In the genomic region with DNA sequence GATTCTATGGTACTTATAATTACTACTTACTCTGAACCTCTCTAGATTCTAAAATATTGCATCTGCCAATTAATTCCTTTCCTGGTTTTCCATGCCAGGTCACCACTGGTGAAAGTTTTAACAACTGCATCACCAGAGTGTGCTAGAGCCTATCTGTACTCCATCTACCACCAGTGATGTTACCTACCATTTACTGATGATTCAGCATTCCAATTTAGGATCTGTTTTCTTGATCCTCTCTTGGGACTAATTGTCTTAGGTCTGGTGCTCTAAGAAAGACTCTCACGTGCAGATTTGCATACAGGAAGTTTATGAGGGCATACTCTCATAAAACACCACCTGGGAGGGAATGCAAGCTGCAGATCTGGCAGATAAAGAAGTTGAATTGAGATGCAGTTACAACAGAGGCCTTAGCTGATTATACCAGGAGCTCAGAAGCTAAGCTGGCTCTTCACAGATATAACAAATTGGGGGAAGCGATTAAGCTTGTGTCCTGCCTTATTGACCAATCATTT, we compare ENCODE assay signal across 2 cellular contexts.
TF ChIP-seq lines count a peak whose summit lies in the region.

No MANE protein-coding gene starts in this region.

TF ChIP-seq in IMR-90, 13 proteins besides CTCF, POLR2A, EP300 and RAD21:
- TF ChIP-seq MXI1 (IDR thresholded peaks at IDR 0.05; ENCODE audit: borderline replicate concordance, low read depth, low read length) (no peak), MAFK (IDR thresholded peaks at IDR 0.05; ENCODE audit: low read depth, low read length) (peak; percentile 71)

TF ChIP-seq in K562, 482 proteins besides CTCF, POLR2A, EP300 and RAD21:
- TF ChIP-seq MAFG (tag; conservative IDR thresholded peaks at IDR 0.05) (0 out of 2 replicates have a peak, but pooled peaks have one; percentile 20), U2AF2 (optimal IDR thresholded peaks at IDR 0.05; ENCODE audit: low read depth, low read length) (no peak)
TF ChIP-seq in K562: peak in this region for 1.
